ENCODE assay signal across 25 cellular contexts in genomic region chr3:144343777-144344176, GRCh38.
"Had no signal": no experiment of that assay in that cellular context is flagged by ENCODE, and none has a peak within 500 bp of the region (broad histone marks: within the 10 kb centered on the region; RNA-seq: fewer than 3 reads in every experiment).

No MANE protein-coding gene starts in this region.

- ATAC-seq: heart right ventricle; left cardiac atrium; left lung; natural killer cell; pancreas; right cardiac atrium; stimulated activated effector memory CD8-positive, alpha-beta T cell treated with anti-CD3 and anti-CD28 coated beads, Interleukin-12 subunit alpha, Interleukin-12 subunit beta, amount 100 ng/mL, for 72 hours had no signal

- H3K27ac ChIP-seq: heart right ventricle, left lung, pancreas, prostate gland, sigmoid colon, spleen, tibial nerve, uterus had no signal

- H3K36me3 Mint-ChIP-seq: mesothelial cell of epicardium; naive B cell; natural killer cell; stimulated activated effector memory CD8-positive, alpha-beta T cell treated with anti-CD3 and anti-CD28 coated beads, Interleukin-12 subunit alpha, Interleukin-12 subunit beta, amount 100 ng/mL, for 72 hours; type B pancreatic cell had no signal

- H3K36me3 ChIP-seq: heart right ventricle, left lung, pancreas, prostate gland, sigmoid colon, spleen, tibial nerve, uterus had no signal

- DNase-seq: heart right ventricle; hippocampal formation; kidney glomerular epithelial cell; left cardiac atrium; mesendoderm; naive B cell; natural killer cell; pancreas; posterior cingulate gyrus; retina; right cardiac atrium; sigmoid colon; small intestine; spleen; stimulated activated CD4-positive, alpha-beta T cell treated with anti-CD3 and anti-CD28 coated beads, Interleukin-4, amount 100 ng/mL, for 24 hours; stimulated activated naive CD4-positive, alpha-beta T cell; uterus had no signal

- H3K4me1 Mint-ChIP-seq: naive B cell; natural killer cell; stimulated activated effector memory CD8-positive, alpha-beta T cell treated with anti-CD3 and anti-CD28 coated beads, Interleukin-12 subunit alpha, Interleukin-12 subunit beta, amount 100 ng/mL, for 72 hours had no signal

- H3K4me3 ChIP-seq: heart right ventricle, left lung, lung, pancreas, prostate gland, sigmoid colon, spleen, tibial nerve, uterus had no signal

- H3K4me3 Mint-ChIP-seq: mesothelial cell of epicardium; naive B cell; natural killer cell; stimulated activated effector memory CD8-positive, alpha-beta T cell treated with anti-CD3 and anti-CD28 coated beads, Interleukin-12 subunit alpha, Interleukin-12 subunit beta, amount 100 ng/mL, for 72 hours; stimulated activated naive CD8-positive, alpha-beta T cell treated with anti-CD3 and anti-CD28 coated beads, Interleukin-15, Interleukin-2, amounts not matched to agents 100 ng/mL and 50 ng/mL, for 24 hours; type B pancreatic cell had no signal

- H3K9me3 ChIP-seq: heart right ventricle, left lung, pancreas, prostate gland, sigmoid colon, spleen, tibial nerve, uterus had no signal

- H3K27me3 Mint-ChIP-seq: type B pancreatic cell had no signal

- H3K27me3 ChIP-seq: heart right ventricle, left lung, pancreas, sigmoid colon, spleen, tibial nerve, uterus had no signal

- H3K4me1 ChIP-seq: heart right ventricle, left lung, pancreas, prostate gland, sigmoid colon, spleen, tibial nerve, uterus had no signal

- H3K27ac Mint-ChIP-seq: mesothelial cell of epicardium; naive B cell; natural killer cell; stimulated activated effector memory CD8-positive, alpha-beta T cell treated with anti-CD3 and anti-CD28 coated beads, Interleukin-12 subunit alpha, Interleukin-12 subunit beta, amount 100 ng/mL, for 72 hours; stimulated activated naive CD8-positive, alpha-beta T cell treated with anti-CD3 and anti-CD28 coated beads, Interleukin-15, Interleukin-2, amounts not matched to agents 100 ng/mL and 50 ng/mL, for 24 hours; type B pancreatic cell had no signal

- H3K9me3 Mint-ChIP-seq: mesothelial cell of epicardium; naive B cell; natural killer cell; stimulated activated naive CD8-positive, alpha-beta T cell treated with anti-CD3 and anti-CD28 coated beads, Interleukin-15, Interleukin-2, amounts not matched to agents 100 ng/mL and 50 ng/mL, for 24 hours; type B pancreatic cell had no signal
